ENCODE assay signal across 21 cellular contexts in the genomic region with DNA sequence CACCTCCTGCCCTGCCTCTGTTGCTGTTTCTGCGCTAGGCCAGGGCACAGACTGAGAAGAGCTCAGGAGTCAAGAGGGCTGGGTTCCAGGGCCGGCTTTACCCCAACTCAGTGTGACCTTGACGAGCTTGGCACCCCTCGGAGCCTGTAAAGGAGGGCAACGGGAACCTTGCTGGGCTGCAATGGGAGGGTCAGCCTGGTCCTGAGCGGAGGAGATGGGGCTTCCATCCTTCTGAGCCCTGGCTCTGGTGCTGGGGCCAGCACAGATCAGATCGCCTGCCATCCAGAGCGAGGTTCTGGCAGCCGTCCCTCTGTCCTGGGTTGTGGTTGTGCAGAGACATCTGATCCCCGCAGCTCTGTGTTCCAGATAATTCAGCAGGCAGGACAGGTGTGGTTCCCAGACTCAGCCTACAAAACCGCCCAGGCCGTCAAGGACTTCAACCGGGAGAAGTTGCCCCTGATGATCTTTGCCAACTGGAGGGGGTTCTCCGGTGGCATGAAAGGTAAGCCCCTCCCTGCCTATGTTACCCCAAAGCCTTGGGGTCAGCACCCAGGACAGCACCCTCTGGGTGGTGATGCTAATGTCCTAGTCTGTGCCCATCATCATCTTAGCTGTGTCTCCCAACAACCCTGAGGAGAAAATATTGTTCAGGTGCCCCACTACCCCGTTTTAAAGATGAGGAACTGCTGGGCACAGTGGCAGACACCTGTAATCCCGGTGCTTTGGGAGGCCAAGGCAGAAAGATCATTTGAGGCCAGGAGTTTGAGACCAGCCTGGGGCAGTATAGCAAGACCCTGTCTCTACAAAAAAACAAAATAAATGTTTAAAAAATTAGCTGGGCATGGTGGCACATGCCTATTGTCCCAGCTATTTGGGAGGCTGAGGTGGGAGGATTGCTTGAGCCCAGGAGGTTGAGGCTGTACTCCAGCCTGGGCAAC. TPM values are rescaled to one million over a fixed set of nuclear protein-coding genes. Genes with fewer than 3 reads are reported as not detected.
"Had no signal": no experiment of that assay in that cellular context is flagged by ENCODE, and none has a peak within 500 bp of the region (broad histone marks: within the 10 kb centered on the region; RNA-seq: fewer than 3 reads in every experiment).

No MANE protein-coding gene starts in this region.

- H3K27me3 ChIP-seq: pancreas, thyroid gland had no signal

- H3K9me3 ChIP-seq: pancreas, thyroid gland had no signal

- H3K27ac Mint-ChIP-seq: activated CD4-positive, alpha-beta memory T cell treated with anti-CD3 and anti-CD28 coated beads for 36 hours; activated CD4-positive, alpha-beta T cell treated with anti-CD3 and anti-CD28 coated beads for 36 hours; activated naive CD8-positive, alpha-beta T cell; activated T-helper 1 cell treated with anti-CD3 and anti-CD28 coated beads, Interleukin-12 subunit alpha, Interleukin-12 subunit beta, Interleukin-2, Interleukin-4 antibody, amounts not matched to agents 30 ng/mL and 10 ng/mL and 1 ng/mL, durations not matched to agents 14 hours and 24 hours and 36 hours; immature natural killer cell; natural killer cell; T-helper 17 cell had no signal

- H3K4me1 ChIP-seq: lower lobe of right lung, pancreas, thyroid gland had no signal

- H3K27ac ChIP-seq: lower lobe of right lung, pancreas, thyroid gland had no signal

- H3K27me3 Mint-ChIP-seq: activated CD4-positive, alpha-beta memory T cell treated with anti-CD3 and anti-CD28 coated beads for 36 hours; activated CD4-positive, alpha-beta T cell treated with anti-CD3 and anti-CD28 coated beads for 36 hours; activated naive CD8-positive, alpha-beta T cell; T-helper 17 cell had no signal

- ATAC-seq: activated CD4-positive, alpha-beta T cell treated with anti-CD3 and anti-CD28 coated beads for 36 hours; lower lobe of right lung; natural killer cell; pancreas; T-helper 17 cell had no signal

- H3K4me3 ChIP-seq: lower lobe of right lung, pancreas, thyroid gland had no signal

- H3K4me3 Mint-ChIP-seq: activated CD4-positive, alpha-beta memory T cell treated with anti-CD3 and anti-CD28 coated beads for 36 hours; activated CD4-positive, alpha-beta T cell treated with anti-CD3 and anti-CD28 coated beads for 36 hours; activated naive CD8-positive, alpha-beta T cell; activated T-helper 1 cell treated with anti-CD3 and anti-CD28 coated beads, Interleukin-12 subunit alpha, Interleukin-12 subunit beta, Interleukin-2, Interleukin-4 antibody, amounts not matched to agents 30 ng/mL and 10 ng/mL and 1 ng/mL, durations not matched to agents 14 hours and 24 hours and 36 hours; immature natural killer cell; natural killer cell; T-helper 17 cell had no signal

- H3K4me1 Mint-ChIP-seq: activated CD4-positive, alpha-beta T cell treated with anti-CD3 and anti-CD28 coated beads for 36 hours; immature natural killer cell; natural killer cell; T-helper 17 cell had no signal

- DNase-seq: activated CD4-positive, alpha-beta memory T cell treated with anti-CD3 and anti-CD28 coated beads for 36 hours; activated CD4-positive, alpha-beta T cell treated with anti-CD3 and anti-CD28 coated beads for 36 hours; activated T-cell treated with anti-CD3 and anti-CD28 coated beads for 4 hours; effector CD4-positive, alpha-beta T cell; immature natural killer cell; lower lobe of right lung; natural killer cell; stimulated activated CD4-positive, alpha-beta T cell treated with anti-CD3 and anti-CD28 coated beads, Interleukin-12 subunit alpha, Interleukin-12 subunit beta, amount 100 ng/mL, for 4 hours; stimulated activated CD4-positive, alpha-beta T cell treated with anti-CD3 and anti-CD28 coated beads, Interleukin-1b, Interleukin-23, amount 100 ng/mL, for 48 hours; stimulated activated CD8-positive, alpha-beta memory T cell treated with anti-CD3 and anti-CD28 coated beads, Interleukin-4, amount 100 ng/mL, for 48 hours; stimulated activated naive CD4-positive, alpha-beta T cell; T-helper 17 cell; thyroid gland had no signal

RNA-seq across cellular contexts. Expression of a gene that starts 50.2 kb away (rescaled TPM):
- total RNA-seq: activated CD4-positive, alpha-beta memory T cell treated with anti-CD3 and anti-CD28 coated beads for 36 hours; activated CD4-positive, alpha-beta T cell treated with anti-CD3 and anti-CD28 coated beads for 36 hours; activated T-helper 1 cell treated with anti-CD3 and anti-CD28 coated beads, Interleukin-12 subunit alpha, Interleukin-12 subunit beta, Interleukin-2, Interleukin-4 antibody, amounts not matched to agents 30 ng/mL and 10 ng/mL and 1 ng/mL, durations not matched to agents 14 hours and 24 hours and 36 hours; bronchial epithelial cell; lower lobe of right lung; mesenteric fat pad; natural killer cell; pancreas; renal cortical epithelial cell; T-helper 17 cell; thyroid gland; urinary bladder had no signal
- polyA plus RNA-seq: esophagus, immature natural killer cell, urinary bladder had no signal
